In the genomic region with DNA sequence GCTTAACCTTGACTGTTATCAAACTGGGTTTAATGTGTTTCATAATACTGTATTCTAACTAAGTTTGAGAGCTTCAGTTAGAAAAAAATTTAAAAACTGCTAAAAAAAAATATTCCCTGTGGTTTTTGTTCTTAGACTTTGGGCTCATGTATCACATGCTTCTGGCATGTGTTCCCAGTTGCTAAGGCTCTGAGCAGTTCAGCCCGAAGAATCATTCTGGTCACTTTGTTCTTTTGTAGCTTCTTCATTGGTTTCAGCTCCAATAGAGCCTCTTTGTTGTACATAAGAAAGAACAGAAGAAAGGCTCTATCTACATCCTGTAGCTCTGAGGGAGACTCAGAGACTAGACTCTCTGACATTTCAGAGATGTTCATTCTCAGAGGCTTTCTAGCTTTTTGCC, we compare ENCODE assay signal across 2 cellular contexts.
TF ChIP-seq lines count a peak whose summit lies in the region.

No MANE protein-coding gene starts in this region.

TF ChIP-seq in HepG2, 621 proteins besides CTCF, POLR2A, EP300 and RAD21:
- TF ChIP-seq LBX2 (CRISPR knock-in tag; IDR thresholded peaks at IDR 0.05; ENCODE audit: borderline replicate concordance) (no peak), ZNF883 (CRISPR knock-in tag; IDR thresholded peaks at IDR 0.05; ENCODE audit: not compliant biosample characterization) (no peak), ZEB1 (IDR thresholded peaks at IDR 0.05; ENCODE audit: insufficient replicate concordance, low read depth) (no peak), NPAS2 (CRISPR knock-in tag; IDR thresholded peaks at IDR 0.05; ENCODE audit: borderline replicate concordance) (no peak), YEATS2 (CRISPR knock-in tag; IDR thresholded peaks at IDR 0.05; ENCODE audit: borderline replicate concordance) (no peak), SNAPC5 (CRISPR knock-in tag; IDR thresholded peaks at IDR 0.05; ENCODE audit: borderline replicate concordance) (no peak), ZNF768 (CRISPR knock-in tag; IDR thresholded peaks at IDR 0.05) (no peak), ZNF33B (CRISPR knock-in tag; IDR thresholded peaks at IDR 0.05) (no peak), FOXA1 (IDR thresholded peaks at IDR 0.05) (no peak), FOXA1 (CRISPR knock-in tag; IDR thresholded peaks at IDR 0.05) (no peak), ZNF143 (CRISPR knock-in tag; IDR thresholded peaks at IDR 0.05) (no peak), MYPOP (CRISPR knock-in tag; IDR thresholded peaks at IDR 0.05) (no peak), REXO4 (CRISPR knock-in tag; IDR thresholded peaks at IDR 0.05; ENCODE audit: borderline replicate concordance) (no peak), ZNF512 (CRISPR knock-in tag; IDR thresholded peaks at IDR 0.05) (no peak), ZSCAN25 (CRISPR knock-in tag; IDR thresholded peaks at IDR 0.05) (no peak)

TF ChIP-seq in H1, 55 proteins besides CTCF, POLR2A, EP300 and RAD21:
- TF ChIP-seq FOSL1 (IDR thresholded peaks at IDR 0.05; ENCODE audit: insufficient read depth, low read depth, low read length) (no peak), BRCA1 (IDR thresholded peaks at IDR 0.05; ENCODE audit: low read depth, low read length) (no peak), CBX8 (IDR thresholded peaks at IDR 0.05; ENCODE audit: borderline replicate concordance, low read depth, low read length) (no peak), CTBP2 (IDR thresholded peaks at IDR 0.05; ENCODE audit: borderline replicate concordance, insufficient read depth, insufficient read length, low read length) (no peak), TAF1 (IDR thresholded peaks at IDR 0.05; ENCODE audit: low read depth, low read length) (no peak), RXRA (IDR thresholded peaks at IDR 0.05; ENCODE audit: insufficient read depth, low read depth, low read length) (no peak), CBX5 (IDR thresholded peaks at IDR 0.05; ENCODE audit: low read depth, low read length) (no peak), SRF (IDR thresholded peaks at IDR 0.05; ENCODE audit: low read depth, low read length) (no peak), SAP30 (IDR thresholded peaks at IDR 0.05; ENCODE audit: insufficient read depth, insufficient replicate concordance, low read length) (no peak), ASH2L (IDR thresholded peaks at IDR 0.05; ENCODE audit: low read length) (no peak), YY1 (IDR thresholded peaks at IDR 0.05; ENCODE audit: low read depth, low read length) (no peak), EGR1 (IDR thresholded peaks at IDR 0.05; ENCODE audit: borderline replicate concordance, low read depth, low read length) (no peak), JUND (IDR thresholded peaks at IDR 0.05; ENCODE audit: low read length) (no peak), TAF7 (optimal IDR thresholded peaks at IDR 0.05; ENCODE audit: borderline replicate concordance, low read depth, low read length) (no peak), HDAC2 (IDR thresholded peaks at IDR 0.05; ENCODE audit: borderline replicate concordance in 1 of 2, low read depth in 2 of 2, low read length in 2 of 2) (no peak), SIRT6 (IDR thresholded peaks at IDR 0.05; ENCODE audit: low read length) (no peak), SIN3A (conservative IDR thresholded peaks at IDR 0.05 in 1 of 2, IDR thresholded peaks at IDR 0.05 in 1 of 2; ENCODE audit: low read depth in 1 of 2, low read length in 2 of 2) (no peak), BACH1 (IDR thresholded peaks at IDR 0.05; ENCODE audit: low read length) (no peak), ATF3 (IDR thresholded peaks at IDR 0.05; ENCODE audit: insufficient read depth, low read depth, low read length) (no peak)
- TF ChIP-seq, protein P1, sequence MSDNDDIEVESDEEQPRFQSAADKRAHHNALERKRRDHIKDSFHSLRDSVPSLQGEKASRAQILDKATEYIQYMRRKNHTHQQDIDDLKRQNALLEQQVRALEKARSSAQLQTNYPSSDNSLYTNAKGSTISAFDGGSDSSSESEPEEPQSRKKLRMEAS (IDR thresholded peaks at IDR 0.05) = no peak
TF ChIP-seq in H1: peak in this region for 0.
